Comparison of ENCODE assay signal across 8 cellular contexts in the genomic region with DNA sequence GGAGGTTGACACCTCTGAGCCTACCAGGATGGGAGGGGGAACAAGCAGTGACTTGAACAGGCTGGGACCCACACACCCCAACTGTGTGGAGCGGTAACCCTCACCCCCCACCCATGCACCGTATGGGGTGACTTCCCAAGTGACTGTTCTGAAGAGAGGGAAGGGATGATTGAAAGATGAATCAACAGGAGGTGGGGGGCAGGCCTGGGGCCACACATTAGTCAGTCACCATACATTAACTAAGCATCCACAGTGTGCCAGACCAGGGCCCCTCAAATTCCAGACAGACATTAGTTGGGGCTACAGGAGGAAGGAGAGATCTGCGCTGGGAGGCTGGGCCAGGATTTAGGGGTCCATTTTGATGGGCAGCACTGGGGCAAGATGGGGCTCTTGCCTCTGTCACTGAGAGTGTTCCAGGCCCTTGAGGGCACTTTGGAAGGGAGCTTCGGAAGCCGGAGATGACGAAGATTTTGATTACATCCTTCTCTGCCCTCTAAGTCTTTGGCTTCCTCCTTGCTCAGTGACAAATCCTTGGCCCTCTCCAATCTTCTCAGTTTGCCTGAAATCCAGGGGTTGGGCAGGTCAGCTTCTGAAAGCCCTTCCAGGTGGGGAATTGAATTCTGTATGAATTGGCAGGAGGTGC. TPM values are rescaled to one million over a fixed set of nuclear protein-coding genes. Genes with fewer than 3 reads are reported as not detected.
DNase-seq lines count a peak whose midpoint lies in the region; ATAC-seq and TF ChIP-seq lines count a peak whose summit lies in the region.

No MANE protein-coding gene starts in this region.

- TF ChIP-seq EP300 in tibial nerve (IDR thresholded peaks at IDR 0.05) = no peak

- peak overlapping the region; percentile 82 for H3K4me3 Mint-ChIP-seq in activated naive CD8-positive, alpha-beta T cell treated with anti-CD3 and anti-CD28 coated beads for 36 hours

- H3K36me3 ChIP-seq in heart left ventricle (peaks cover 0 to 18% (median 0%) of the 10 kb centered on the region in 9 donors), tibial nerve (no peaks in the 10 kb centered on the region)

- no peaks in the 10 kb centered on the region for H3K27me3 ChIP-seq in heart left ventricle
- no peaks in the 10 kb centered on the region for H3K27me3 ChIP-seq in tibial nerve

- 25 to 56% (median 41%) methylated on average over 6 of the region's 6 CpGs for WGBS in heart left ventricle, 4 donors
- 16 to 22% methylated on average over 6 of the region's 6 CpGs for WGBS in tibial nerve, 2 donors

- no peaks in the 10 kb centered on the region for H3K9me3 Mint-ChIP-seq in activated naive CD8-positive, alpha-beta T cell treated with anti-CD3 and anti-CD28 coated beads for 36 hours

- H3K27me3 Mint-ChIP-seq in activated naive CD8-positive, alpha-beta T cell treated with anti-CD3 and anti-CD28 coated beads for 36 hours = no peaks in the 10 kb centered on the region

- intact Hi-C loops in heart left ventricle (cut with DNase I) = loop anchor here (1.0 to 5.0 kb wide), 7 partner anchors 33 to 115 kb away; a partner anchor contains a TSS
- intact Hi-C loops in Right ventricle myocardium inferior (cut with DNase I) = loop anchor here (2.0 kb wide), 1 partner anchor 35 kb away; no protein-coding TSS in a partner anchor

- no peaks in the 10 kb centered on the region for H3K36me3 Mint-ChIP-seq in activated naive CD8-positive, alpha-beta T cell treated with anti-CD3 and anti-CD28 coated beads for 36 hours

- H3K27ac Mint-ChIP-seq in activated naive CD8-positive, alpha-beta T cell treated with anti-CD3 and anti-CD28 coated beads for 36 hours = peak overlapping the region; percentile 31

- H3K4me1 Mint-ChIP-seq in activated naive CD8-positive, alpha-beta T cell treated with anti-CD3 and anti-CD28 coated beads for 36 hours = peaks cover 30% of the 10 kb centered on the region

- no peak for TF ChIP-seq CTCF in heart left ventricle (IDR thresholded peaks at IDR 0.05)
- TF ChIP-seq CTCF in tibial nerve (IDR thresholded peaks at IDR 0.05) = no peak

- TF ChIP-seq POLR2A in heart left ventricle (IDR thresholded peaks at IDR 0.05) (no peak), tibial nerve (IDR thresholded peaks at IDR 0.05) (no peak)

- DNase-seq in heart left ventricle (no peak), Right ventricle myocardium inferior (ENCODE audit: missing footprints) (no peak), left lobe of liver (ENCODE audit: low spot score) (peak; percentile 45), tibial nerve (ENCODE audit: low spot score in 2 of 2) (no peak), COLO668 (lab: John Stamatoyannopoulos, UW; ENCODE audit: unreplicated experiment) (no peak)
- no peak for DNase-seq in activated naive CD8-positive, alpha-beta T cell treated with anti-CD3 and anti-CD28 coated beads for 36 hours

- H3K27ac ChIP-seq in heart left ventricle (peak overlapping the region; percentile 80 to 99 (median 94)), tibial nerve (peak overlapping the region; percentile 89 to 99 (median 98))

- peak overlapping the region; percentile 70 to 100 (median 78) for H3K4me3 ChIP-seq in heart left ventricle
- peak overlapping the region; percentile 62 to 80 (median 69) for H3K4me3 ChIP-seq in tibial nerve

- ATAC-seq in heart left ventricle (no peak), Right ventricle myocardium inferior (no peak), left lobe of liver (no peak), GM21786 (IDR thresholded peaks at IDR 0.05; ENCODE audit: unreplicated experiment) (no peak), HG03521 (IDR thresholded peaks at IDR 0.05; ENCODE audit: unreplicated experiment) (no peak)

- no peaks in the 10 kb centered on the region for H3K9me3 ChIP-seq in heart left ventricle
- no peaks in the 10 kb centered on the region for H3K9me3 ChIP-seq in tibial nerve

- H3K4me1 ChIP-seq in heart left ventricle = peaks cover 4 to 54% (median 40%) of the 10 kb centered on the region in 12 donors
- H3K4me1 ChIP-seq in tibial nerve = peaks cover 0 to 55% (median 46%) of the 10 kb centered on the region in 4 donors

RNA-seq across cellular contexts. Expression of a gene that starts 1.0 kb away (rescaled TPM):
- total RNA-seq in heart left ventricle = 100 to 1,000 TPM; 114 to 270 (median 167) TPM
- polyA plus RNA-seq in heart left ventricle = 100 to 1,000 TPM in 1 of 2 donors, 10 to 100 TPM in 1; 55.5 to 257 TPM
- total RNA-seq in Right ventricle myocardium inferior = 250 TPM
- 10 to 100 TPM; 19.2 to 19.8 TPM for total RNA-seq in activated naive CD8-positive, alpha-beta T cell treated with anti-CD3 and anti-CD28 coated beads for 36 hours
- total RNA-seq in left lobe of liver = 20.9 TPM
- 100 to 1,000 TPM; 173 to 294 (median 253) TPM for total RNA-seq in tibial nerve

RNA-seq across cellular contexts. Expression of a gene that starts 25.3 kb away (rescaled TPM):
- total RNA-seq in heart left ventricle (100 to 1,000 TPM in 1 of 9 donors, 10 to 100 TPM in 8; 35.0 to 183 (median 52.9) TPM), Right ventricle myocardium inferior (48.2 TPM), left lobe of liver (7.0 TPM), tibial nerve (100 to 1,000 TPM; 591 to 706 (median 650) TPM)
- 10 to 100 TPM; 72.3 to 76.6 TPM for polyA plus RNA-seq in heart left ventricle
- total RNA-seq in activated naive CD8-positive, alpha-beta T cell treated with anti-CD3 and anti-CD28 coated beads for 36 hours = 1 to 10 TPM; 6.4 to 7.8 TPM

RNA-seq across cellular contexts. Expression of a gene that starts 40.7 kb away (rescaled TPM):
- total RNA-seq in heart left ventricle (10 to 100 TPM in 8 of 9 donors, 1 to 10 TPM in 1; 8.4 to 23.1 (median 21.6) TPM), Right ventricle myocardium inferior (16.6 TPM), left lobe of liver (0.25 TPM), tibial nerve (1 to 10 TPM in 1 of 4 donors, under 1 TPM in 3; 0.20 to 1.0 (median 0.67) TPM)
- polyA plus RNA-seq in heart left ventricle = 10 to 100 TPM in 1 of 2 donors, 1 to 10 TPM in 1; 9.7 to 12.9 TPM
- total RNA-seq in activated naive CD8-positive, alpha-beta T cell treated with anti-CD3 and anti-CD28 coated beads for 36 hours = under 1 TPM; 0.23 to 0.44 TPM

RNA-seq across cellular contexts. Expression of a gene that starts 58.2 kb away (rescaled TPM):
- total RNA-seq in heart left ventricle (not detected), Right ventricle myocardium inferior (not detected), left lobe of liver (not detected), tibial nerve (not detected)
- polyA plus RNA-seq in heart left ventricle = not detected
- total RNA-seq in activated naive CD8-positive, alpha-beta T cell treated with anti-CD3 and anti-CD28 coated beads for 36 hours = not detected
